ENCODE assay signal across 1 cellular context in genomic region chr12:122934722-122935121, GRCh38.
A peak's percentile ranks its signal among the peaks of the same experiment; 100 is the strongest.
TF ChIP-seq lines count a peak whose summit lies in the region.

No MANE protein-coding gene starts in this region.

TF ChIP-seq in GM12878, 131 proteins besides CTCF, POLR2A, EP300 and RAD21:
- TF ChIP-seq IKZF2 (IDR thresholded peaks at IDR 0.05) (peak in 1 of 2 experiments; percentile 45; a peak in 2 of 4 replicates), RCOR1 (conservative IDR thresholded peaks at IDR 0.05; ENCODE audit: low read depth, low read length) (no peak), CBFB (IDR thresholded peaks at IDR 0.05; ENCODE audit: low read depth) (no peak), MEF2A (IDR thresholded peaks at IDR 0.05; ENCODE audit: insufficient read depth, low read depth, low read length) (peak; percentile 76; the same call in 1 of the 2 replicates), RUNX3 (IDR thresholded peaks at IDR 0.05; ENCODE audit: low read length) (peak; percentile 25; the same call in 1 of the 2 replicates), SREBF2 (IDR thresholded peaks at IDR 0.05; ENCODE audit: low read length) (no peak), EED (IDR thresholded peaks at IDR 0.05; ENCODE audit: low read depth) (peak; percentile 67; the same call in 1 of the 2 replicates), BCL3 (IDR thresholded peaks at IDR 0.05; ENCODE audit: borderline replicate concordance, insufficient read depth, low read depth, low read length, poor library complexity, severe bottlenecking) (no peak), ZNF687 (IDR thresholded peaks at IDR 0.05) (no peak), NFIC (IDR thresholded peaks at IDR 0.05; ENCODE audit: low read depth, low read length) (0 out of 2 replicates have a peak, but pooled peaks have one; percentile 27), IKZF1 (conservative IDR thresholded peaks at IDR 0.05) (0 out of 2 replicates have a peak, but pooled peaks have one; percentile 10), ELK1 (IDR thresholded peaks at IDR 0.05; ENCODE audit: low read depth, low read length) (no peak), RELB (IDR thresholded peaks at IDR 0.05; ENCODE audit: low read depth) (peak; percentile 34; the same call in 1 of the 2 replicates), JUNB (IDR thresholded peaks at IDR 0.05) (0 out of 2 replicates have a peak, but pooled peaks have one; percentile 8), EGR1 (IDR thresholded peaks at IDR 0.05; ENCODE audit: borderline replicate concordance in 1 of 2, low read depth in 2 of 2, low read length in 2 of 2) (peak in 1 of 2 experiments; percentile 39; a peak in 1 of 3 replicates), ZNF384 (IDR thresholded peaks at IDR 0.05; ENCODE audit: borderline replicate concordance, low read depth, low read length) (peak; percentile 70), MYC (IDR thresholded peaks at IDR 0.05; ENCODE audit: insufficient read depth, insufficient read length, insufficient replicate concordance, low read length, severe bottlenecking) (no peak), CBX3 (IDR thresholded peaks at IDR 0.05; ENCODE audit: borderline replicate concordance, low read depth) (no peak), TCF12 (IDR thresholded peaks at IDR 0.05; ENCODE audit: low read depth, low read length) (0 out of 2 replicates have a peak, but pooled peaks have one; percentile 53), POU2F2 (IDR thresholded peaks at IDR 0.05; ENCODE audit: borderline replicate concordance, low read depth, low read length) (peak; percentile 40; the same call in 1 of the 3 replicates), RFX5 (IDR thresholded peaks at IDR 0.05; ENCODE audit: low read depth, low read length) (no peak), CHD4 (IDR thresholded peaks at IDR 0.05) (0 out of 2 replicates have a peak, but pooled peaks have one; percentile 83)
